In genomic region chr11:10930961-10931760, GRCh38 we compare ENCODE assay signal across 8 cellular contexts.
DNase-seq lines count a peak whose midpoint lies in the region; ATAC-seq and TF ChIP-seq lines count a peak whose summit lies in the region.

No MANE protein-coding gene starts in this region.

- in situ Hi-C loops in SK-MEL-5 (cut with HindIII; ENCODE audit: low pct_unique_long_range_greater_than_20kb, low sequenced_read_pairs) = no loop called here

- no peak overlapping the region for H3K27ac Mint-ChIP-seq in activated naive CD8-positive, alpha-beta T cell treated with anti-CD3 and anti-CD28 coated beads, Interleukin-2, amount 50 U/mL, for 24 hours
- H3K27ac Mint-ChIP-seq in glutamatergic neuron (ENCODE audit: unreplicated experiment) = peak overlapping the region; percentile 73
- peak overlapping the region; percentile 92 for H3K27ac Mint-ChIP-seq in type B pancreatic cell

- TF ChIP-seq CTCF in glutamatergic neuron (IDR thresholded peaks at IDR 0.05; ENCODE audit: partially characterized antibody, unreplicated experiment) (no peak), neutrophil (IDR thresholded peaks at IDR 0.05) (no peak), type B pancreatic cell (conservative IDR thresholded peaks at IDR 0.05) (no peak)

- H3K4me1 Mint-ChIP-seq in activated naive CD8-positive, alpha-beta T cell treated with anti-CD3 and anti-CD28 coated beads, Interleukin-2, amount 50 U/mL, for 24 hours = peaks cover 17% of the 10 kb centered on the region
- H3K4me1 Mint-ChIP-seq in glutamatergic neuron (ENCODE audit: low read depth, unreplicated experiment) = peaks cover 17% of the 10 kb centered on the region
- peaks cover 36% of the 10 kb centered on the region for H3K4me1 Mint-ChIP-seq in type B pancreatic cell (ENCODE audit: unreplicated experiment)

- peaks cover 16 to 20% of the 10 kb centered on the region in 2 experiments for H3K4me1 ChIP-seq in neutrophil (ENCODE audit: control insufficient read depth in 1 of 2, insufficient read depth in 1 of 2, low read depth in 1 of 2, low read length in 1 of 2)

- peak overlapping the region; percentile 69 for H3K4me3 Mint-ChIP-seq in activated naive CD8-positive, alpha-beta T cell treated with anti-CD3 and anti-CD28 coated beads, Interleukin-2, amount 50 U/mL, for 24 hours
- H3K4me3 Mint-ChIP-seq in glutamatergic neuron (ENCODE audit: unreplicated experiment) (peak overlapping the region; percentile 88), type B pancreatic cell (peak overlapping the region; percentile 91)

- peaks cover 99% of the 10 kb centered on the region for H3K27me3 ChIP-seq in neutrophil

- H3K27ac ChIP-seq in neutrophil = no peak overlapping the region

- H3K36me3 Mint-ChIP-seq in activated naive CD8-positive, alpha-beta T cell treated with anti-CD3 and anti-CD28 coated beads, Interleukin-2, amount 50 U/mL, for 24 hours (ENCODE audit: low read depth) = no peaks in the 10 kb centered on the region
- no peaks in the 10 kb centered on the region for H3K36me3 Mint-ChIP-seq in glutamatergic neuron (ENCODE audit: unreplicated experiment)
- no peaks in the 10 kb centered on the region for H3K36me3 Mint-ChIP-seq in type B pancreatic cell

- ATAC-seq in activated naive CD8-positive, alpha-beta T cell treated with anti-CD3 and anti-CD28 coated beads, Interleukin-2, amount 50 U/mL, for 24 hours = peak; percentile 61

- peaks cover 44% of the 10 kb centered on the region for H3K27me3 Mint-ChIP-seq in activated naive CD8-positive, alpha-beta T cell treated with anti-CD3 and anti-CD28 coated beads, Interleukin-2, amount 50 U/mL, for 24 hours
- H3K27me3 Mint-ChIP-seq in glutamatergic neuron (ENCODE audit: unreplicated experiment) (peaks cover 8% of the 10 kb centered on the region), type B pancreatic cell (no peaks in the 10 kb centered on the region)

- peak; percentile 62 for DNase-seq in DMS 273 treated with DMSO at 0.1 percent for 48 hours (lab: John Stamatoyannopoulos, UW)
- peak; percentile 54 for DNase-seq in HuH-7 (ENCODE audit: low spot score)
- DNase-seq in SK-MEL-5 (ENCODE audit: low read depth, low spot score) = peak; percentile 64
- DNase-seq in activated naive CD8-positive, alpha-beta T cell treated with anti-CD3 and anti-CD28 coated beads, Interleukin-2, amount 50 U/mL, for 24 hours = peak; percentile 29
- DNase-seq in glutamatergic neuron = peak; percentile 71
- DNase-seq in type B pancreatic cell (ENCODE audit: extremely low spot score, unreplicated experiment) = peak; percentile 85
- DNase-seq in pons (ENCODE audit: low spot score) = no peak

- no peaks in the 10 kb centered on the region for H3K9me3 Mint-ChIP-seq in activated naive CD8-positive, alpha-beta T cell treated with anti-CD3 and anti-CD28 coated beads, Interleukin-2, amount 50 U/mL, for 24 hours
- H3K9me3 Mint-ChIP-seq in glutamatergic neuron (ENCODE audit: unreplicated experiment) = peaks cover 4% of the 10 kb centered on the region
- H3K9me3 Mint-ChIP-seq in type B pancreatic cell = no peaks in the 10 kb centered on the region

- H3K9me3 ChIP-seq in neutrophil = no peaks in the 10 kb centered on the region

- H3K36me3 ChIP-seq in neutrophil = no peaks in the 10 kb centered on the region

- H3K4me3 ChIP-seq in neutrophil (ENCODE audit: low read depth in 1 of 2, low read length in 1 of 2) = peak overlapping the region; percentile 27 to 60
